Comparison of ENCODE assay signal across 3 cellular contexts in genomic region chr19:52366414-52366824, GRCh38.
TF ChIP-seq lines count a peak whose summit lies in the region.

No MANE protein-coding gene starts in this region.

TF ChIP-seq in liver, 16 proteins besides CTCF, POLR2A, EP300 and RAD21:
- TF ChIP-seq FOXA1 (IDR thresholded peaks at IDR 0.05) (no peak), GABPA (IDR thresholded peaks at IDR 0.05 in 1 of 2, conservative IDR thresholded peaks at IDR 0.05 in 1 of 2) (no peak), NR2F2 (IDR thresholded peaks at IDR 0.05) (no peak), JUND (IDR thresholded peaks at IDR 0.05) (no peak), SP1 (IDR thresholded peaks at IDR 0.05) (no peak), FOXA2 (IDR thresholded peaks at IDR 0.05) (no peak), TAF1 (conservative IDR thresholded peaks at IDR 0.05) (no peak)

TF ChIP-seq in HepG2, 621 proteins besides CTCF, POLR2A, EP300 and RAD21:
- TF ChIP-seq TEF (CRISPR knock-in tag; IDR thresholded peaks at IDR 0.05) (no peak), SYNCRIP (IDR thresholded peaks at IDR 0.05; ENCODE audit: insufficient read depth, low read depth, low read length) (no peak), ZNF282 (IDR thresholded peaks at IDR 0.05; ENCODE audit: partially characterized antibody) (no peak), ZNF121 (CRISPR knock-in tag; IDR thresholded peaks at IDR 0.05) (no peak), ZNF513 (CRISPR knock-in tag; conservative IDR thresholded peaks at IDR 0.05) (no peak)

TF ChIP-seq in H1, 55 proteins besides CTCF, POLR2A, EP300 and RAD21:
- TF ChIP-seq EZH2 (IDR thresholded peaks at IDR 0.05; ENCODE audit: low read depth, low read length, severe bottlenecking) (no peak), JUND (IDR thresholded peaks at IDR 0.05; ENCODE audit: low read length) (no peak), E2F6 (IDR thresholded peaks at IDR 0.05) (no peak), FOSL1 (IDR thresholded peaks at IDR 0.05; ENCODE audit: insufficient read depth, low read depth, low read length) (no peak), ZNF274 (IDR thresholded peaks at IDR 0.05; ENCODE audit: borderline replicate concordance, extremely low read depth, low read length) (peak; percentile 81), KDM4A (IDR thresholded peaks at IDR 0.05; ENCODE audit: low read depth, low read length, severe bottlenecking) (no peak), SP2 (IDR thresholded peaks at IDR 0.05; ENCODE audit: low read length) (no peak)
